In genomic region chr10:94123253-94123995, GRCh38 we compare ENCODE assay signal across 11 cellular contexts.
DNase-seq lines count a peak whose midpoint lies in the region; ATAC-seq and TF ChIP-seq lines count a peak whose summit lies in the region.
"Had no signal": no experiment of that assay in that cellular context is flagged by ENCODE, and none has a peak within 500 bp of the region (broad histone marks: within the 10 kb centered on the region; RNA-seq: fewer than 3 reads in every experiment).

No MANE protein-coding gene starts in this region.

- TF ChIP-seq EP300 in stomach (IDR thresholded peaks at IDR 0.05), result no peak

- H3K27ac ChIP-seq in stomach, result peak overlapping the region in 3 of 5 donors; percentile 14 to 48 (median 25)

- no peaks in the 10 kb centered on the region for H3K27me3 ChIP-seq in stomach

- TF ChIP-seq CTCF in stomach (IDR thresholded peaks at IDR 0.05) (no peak), GM20000 (IDR thresholded peaks at IDR 0.05; ENCODE audit: extremely low read depth, missing control alignments) (no peak)

- 44 to 57% (median 48%) methylated on average over 9 of the region's 9 CpGs for WGBS in stomach, 5 donors

- peak; percentile 74 for ATAC-seq in left ventricle myocardium superior
- ATAC-seq in GM21390 (IDR thresholded peaks at IDR 0.05; ENCODE audit: unreplicated experiment), result no peak

- DNase-seq in HCEC 1CT (peak; percentile 88), amniotic epithelial cell (ENCODE audit: low read depth) (peak; percentile 74), left ventricle myocardium superior (no peak), stomach (no peak), GM20000 (ENCODE audit: low spot score) (no peak), NCI-H2029 (lab: John Stamatoyannopoulos, UW) (no peak)
- DNase-seq in stimulated activated CD4-positive, alpha-beta T cell treated with anti-CD3 and anti-CD28 coated beads, Interleukin-2, amount 100 ng/mL, for 24 hours, result no peak
- DNase-seq: activated CD4-positive, alpha-beta T cell treated with anti-CD3 and anti-CD28 coated beads for 4 hours; H9; NCI-H774 had no signal

- TF ChIP-seq POLR2A in stomach (IDR thresholded peaks at IDR 0.05), result no peak

- H3K9me3 ChIP-seq in stomach, result no peaks in the 10 kb centered on the region

- H3K36me3 ChIP-seq in stomach, result no peaks in the 10 kb centered on the region

- H3K4me1 ChIP-seq in stomach, result peaks cover 7 to 36% (median 21%) of the 10 kb centered on the region in 4 donors

- H3K4me3 ChIP-seq in stomach, result no peak overlapping the region

- intact Hi-C loops in left ventricle myocardium superior (cut with micrococcal nuclease), result no loop called here
- intact Hi-C loops in stomach (cut with DNase I; ENCODE audit: low total_unique reads), result no loop called here

Comparison
In these comparisons a context has a peak if more than half of its experiments do, and no peak if none do; other contexts are left out.
1. DNase-seq: peak in HCEC 1CT (single experiment) and amniotic epithelial cell (single experiment); none in left ventricle myocardium superior (single experiment), stomach (single experiment), GM20000 (single experiment), NCI-H2029 (single experiment) and stimulated activated CD4-positive, alpha-beta T cell treated with anti-CD3 and anti-CD28 coated beads, Interleukin-2, amount 100 ng/mL, for 24 hours (0 of 2).